8 cellular contexts compared by ENCODE assay signal in genomic region chr11:111734383-111735261, GRCh38. TPM values are rescaled to one million over a fixed set of nuclear protein-coding genes. Genes with fewer than 3 reads are reported as not detected.
DNase-seq lines count a peak whose midpoint lies in the region; ATAC-seq, FAIRE-seq and TF ChIP-seq lines count a peak whose summit lies in the region.

No MANE protein-coding gene starts in this region.

- H3K9me3 ChIP-seq in AG04450 (ENCODE audit: control insufficient read depth, insufficient read depth, low read length) (no peaks in the 10 kb centered on the region), Peyer's patch (no peaks in the 10 kb centered on the region), esophagus (ENCODE audit: control insufficient read depth in 2 of 2, insufficient read depth in 1 of 2, low read depth in 1 of 2, low read length in 1 of 2) (no peaks in the 10 kb centered on the region), pancreas (no peaks in the 10 kb centered on the region)

- TF ChIP-seq CTCF in AG04450 (IDR thresholded peaks at IDR 0.05; ENCODE audit: low read depth, low read length), result no peak
- no peak for TF ChIP-seq CTCF in Peyer's patch (IDR thresholded peaks at IDR 0.05)
- no peak for TF ChIP-seq CTCF in pancreas (IDR thresholded peaks at IDR 0.05)

- H3K4me1 ChIP-seq in Peyer's patch (peaks cover 0 to 68% (median 0%) of the 10 kb centered on the region in 4 donors), esophagus (ENCODE audit: control insufficient read depth in 2 of 2, insufficient read depth in 2 of 2, low read length in 1 of 2) (peaks cover 10 to 40% of the 10 kb centered on the region in 2 donors), pancreas (peaks cover 35 to 58% (median 41%) of the 10 kb centered on the region in 3 donors)

- H3K4me3 ChIP-seq in AG04450 (ENCODE audit: low read depth, low read length), result no peak overlapping the region
- no peak overlapping the region for H3K4me3 ChIP-seq in Peyer's patch
- H3K4me3 ChIP-seq in esophagus (ENCODE audit: low read depth in 1 of 2, low read length in 2 of 2), result no peak overlapping the region
- H3K4me3 ChIP-seq in pancreas, result no peak overlapping the region

- H3K27ac ChIP-seq in AG04450 (ENCODE audit: low read depth, low read length) (peak overlapping the region; percentile 100), Peyer's patch (peak overlapping the region; percentile 75 to 96 (median 88)), esophagus (ENCODE audit: low read depth in 2 of 2, low read length in 1 of 2) (peak overlapping the region; percentile 73 to 95), pancreas (peak overlapping the region; percentile 31 to 86 (median 58))

- H3K36me3 ChIP-seq in Peyer's patch, result peaks cover 0 to 7% (median 0%) of the 10 kb centered on the region in 3 donors
- peaks cover 0 to 3% of the 10 kb centered on the region in 2 donors for H3K36me3 ChIP-seq in esophagus (ENCODE audit: control insufficient read depth in 2 of 2, insufficient read depth in 2 of 2, low read length in 1 of 2)
- no peaks in the 10 kb centered on the region for H3K36me3 ChIP-seq in pancreas

- no peak for FAIRE-seq in pancreas (lab: Jason Lieb, UNC)

- no peak for TF ChIP-seq POLR2A in Peyer's patch (IDR thresholded peaks at IDR 0.05)

- H3K27me3 ChIP-seq in AG04450 (ENCODE audit: control insufficient read depth, insufficient read depth, low read length) (no peaks in the 10 kb centered on the region), Peyer's patch (no peaks in the 10 kb centered on the region), esophagus (ENCODE audit: control insufficient read depth in 1 of 2, insufficient read depth in 2 of 2, low read length in 2 of 2) (no peaks in the 10 kb centered on the region), pancreas (no peaks in the 10 kb centered on the region)

- intact Hi-C loops in pancreas (cut with DNase I), result no loop called here

- POLR2A ChIA-PET in AG04450 (lab: Yijun Ruan, JAX), result interaction anchor here (0.6 to 1.3 kb wide), 3 partner anchors 9 to 123 kb away, joined by 3 to 6 read pairs (median 3); no protein-coding TSS in a partner anchor

- CTCF ChIA-PET in AG04450 (lab: Charles Lee), result interaction anchor here (1.0 kb wide), 1 partner anchor 130 kb away, joined by 6 read pairs; no protein-coding TSS in a partner anchor

- no peak for DNase-seq in AG04450 (ENCODE audit: low read depth, low spot score)
- no peak for DNase-seq in Peyer's patch
- peak in 1 of 6 donors; percentile 36 for DNase-seq in pancreas
- DNase-seq in stimulated activated naive CD4-positive, alpha-beta T cell treated with Interleukin-2 at 50 U/mL for 16 hours (lab: John Stamatoyannopoulos, UW), result no peak
- no peak for DNase-seq in ureter (ENCODE audit: low spot score)
- no peak for DNase-seq in effector CD4-positive, alpha-beta T cell
- DNase-seq in HCEC 1CT, result no peak

- WGBS in esophagus, 2 donors, result 50 to 63% methylated on average over 13 of the region's 13 CpGs
- WGBS in pancreas, 2 donors, result 84 to 91% methylated on average over 13 of the region's 13 CpGs

- ATAC-seq in pancreas, result no peak

RNA-seq across cellular contexts. Expression of gene PPP2R1B, which starts 31.6 kb away (rescaled TPM):
- polyA plus RNA-seq in AG04450 (2011; rRNA removed) (40.3 and 44.9 TPM in 2 replicates), esophagus (1 to 10 TPM; 6.3 to 9.5 TPM), pancreas (10 to 100 TPM; 12.6 to 15.9 TPM)
- 47.5 and 62.1 TPM in 2 replicates for polyA minus RNA-seq in AG04450 (2011; rRNA and poly(A)+ RNA removed)
- total RNA-seq in Peyer's patch (10 to 100 TPM; 25.6 to 51.8 (median 41.7) TPM), pancreas (10 to 100 TPM; 23.2 to 50.1 (median 34.5) TPM), ureter (27.5 TPM)
